23 cellular contexts compared by ENCODE assay signal in the genomic region with DNA sequence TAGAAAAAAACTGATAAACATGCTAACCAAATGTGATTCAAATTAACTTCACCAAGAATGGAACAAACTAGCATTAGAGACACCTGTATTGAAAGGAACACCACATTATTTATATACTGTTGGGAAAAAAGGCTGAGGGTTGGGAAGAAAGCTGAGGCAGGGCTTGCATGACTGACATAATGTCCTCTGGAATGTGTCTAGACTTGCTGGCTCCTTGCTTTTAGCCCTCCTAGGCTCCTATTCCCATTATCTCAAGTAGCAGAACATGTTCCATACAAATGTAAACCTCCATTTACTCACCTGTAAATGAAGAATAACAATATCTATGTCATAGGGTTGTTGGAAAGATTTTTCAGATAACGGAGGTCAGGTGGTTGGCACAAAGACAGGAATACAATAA. TPM values are rescaled to one million over a fixed set of nuclear protein-coding genes. Genes with fewer than 3 reads are reported as not detected.
A peak's percentile ranks its signal among the peaks of the same experiment; 100 is the strongest.
DNase-seq lines count a peak whose midpoint lies in the region; ATAC-seq, FAIRE-seq and TF ChIP-seq lines count a peak whose summit lies in the region.
"Had no signal": no experiment of that assay in that cellular context is flagged by ENCODE, and none has a peak within 500 bp of the region (broad histone marks: within the 10 kb centered on the region; RNA-seq: fewer than 3 reads in every experiment).

No MANE protein-coding gene starts in this region.

- peak in 2 of 4 donors; percentile 20 to 37 for TF ChIP-seq POLR2A in upper lobe of left lung (IDR thresholded peaks at IDR 0.05)

- peak overlapping the region; percentile 93 for H3K27ac Mint-ChIP-seq in mesothelial cell of epicardium
- H3K27ac Mint-ChIP-seq: activated B cell treated with CpG ODN at 0.5 μM for 24 hours; activated CD8-positive, alpha-beta T cell treated with anti-CD3 and anti-CD28 coated beads for 36 hours; activated naive CD4-positive, alpha-beta T cell treated with anti-CD3 and anti-CD28 coated beads for 36 hours; B cell had no signal

- H3K4me1 Mint-ChIP-seq in mesothelial cell of epicardium = peaks cover 63% of the 10 kb centered on the region

- no peaks in the 10 kb centered on the region for H3K36me3 ChIP-seq in bronchial epithelial cell (ENCODE audit: control insufficient read depth, insufficient read depth, low read length)
- H3K36me3 ChIP-seq in upper lobe of left lung = no peaks in the 10 kb centered on the region
- H3K36me3 ChIP-seq in MG63 = no peaks in the 10 kb centered on the region
- H3K36me3 ChIP-seq: Peyer's patch had no signal

- no peaks in the 10 kb centered on the region for H3K27me3 ChIP-seq in bronchial epithelial cell (ENCODE audit: control insufficient read depth, insufficient read depth, low read length)
- H3K27me3 ChIP-seq in upper lobe of left lung = peaks cover 0 to 15% (median 3%) of the 10 kb centered on the region in 4 donors
- peaks cover 23% of the 10 kb centered on the region for H3K27me3 ChIP-seq in MG63

- H3K4me3 ChIP-seq in bronchial epithelial cell (ENCODE audit: low read depth, low read length) = no peak overlapping the region
- H3K4me3 ChIP-seq in upper lobe of left lung = peak overlapping the region in 2 of 4 donors; percentile 57 to 61
- H3K4me3 ChIP-seq in MG63 = no peak overlapping the region
- H3K4me3 ChIP-seq: mucosa of descending colon had no signal

- peak overlapping the region; percentile 79 to 94 (median 89) for H3K27ac ChIP-seq in upper lobe of left lung
- H3K27ac ChIP-seq: hepatocyte, Peyer's patch had no signal

- TF ChIP-seq EP300 in upper lobe of left lung (IDR thresholded peaks at IDR 0.05) = no peak

- H3K4me3 Mint-ChIP-seq in mesothelial cell of epicardium = peak overlapping the region; percentile 80
- H3K4me3 Mint-ChIP-seq: activated B cell treated with CpG ODN at 0.5 μM for 24 hours; activated CD8-positive, alpha-beta T cell treated with anti-CD3 and anti-CD28 coated beads for 36 hours; activated naive CD4-positive, alpha-beta T cell treated with anti-CD3 and anti-CD28 coated beads for 36 hours; B cell had no signal

- peaks cover 28% of the 10 kb centered on the region for H3K27me3 Mint-ChIP-seq in mesothelial cell of epicardium (ENCODE audit: low read depth)

- 69 to 75% methylated on average over 1 of the region's 1 CpG for WGBS in upper lobe of left lung, 2 donors

- H3K4me1 ChIP-seq in upper lobe of left lung = peaks cover 0 to 19% (median 8%) of the 10 kb centered on the region in 4 donors
- H3K4me1 ChIP-seq: Peyer's patch had no signal

- H3K36me3 Mint-ChIP-seq in mesothelial cell of epicardium = no peaks in the 10 kb centered on the region

- DNase-seq in NCI-H1417 (lab: John Stamatoyannopoulos, UW) (peak in 2 of 3 experiments; percentile 6 to 10), NCI-H1417 treated with DMSO at 0.1 percent for 48 hours (lab: John Stamatoyannopoulos, UW) (no peak), bronchial epithelial cell (ENCODE audit: low read depth) (peak; percentile 55), mesothelial cell of epicardium (ENCODE audit: low spot score in 2 of 2, unreplicated experiment in 2 of 2) (no peak), upper lobe of left lung (peak in 1 of 2 donors; percentile 24), H4 (ENCODE audit: low spot score) (no peak), MG63 (no peak)
- DNase-seq: 8988T; activated B cell treated with CpG ODN at 0.5 μM for 24 hours; activated CD8-positive, alpha-beta T cell treated with anti-CD3 and anti-CD28 coated beads for 36 hours; activated naive CD4-positive, alpha-beta T cell treated with anti-CD3 and anti-CD28 coated beads for 36 hours; activated T-cell treated with anti-CD3 and anti-CD28 coated beads, Interleukin-2, amount 50 U/mL, for 1 hour; anterior cingulate cortex; COR-L47; mucosa of descending colon; NCI-H2227 treated with DMSO at 0.1 percent for 48 hours; Peyer's patch had no signal

- H3K9me3 ChIP-seq in upper lobe of left lung (no peaks in the 10 kb centered on the region), MG63 (no peaks in the 10 kb centered on the region)
- H3K9me3 ChIP-seq: mucosa of descending colon, Peyer's patch had no signal

- no peaks in the 10 kb centered on the region for H3K9me3 Mint-ChIP-seq in mesothelial cell of epicardium
- H3K9me3 Mint-ChIP-seq: activated B cell treated with CpG ODN at 0.5 μM for 24 hours; activated CD8-positive, alpha-beta T cell treated with anti-CD3 and anti-CD28 coated beads for 36 hours; activated naive CD4-positive, alpha-beta T cell treated with anti-CD3 and anti-CD28 coated beads for 36 hours had no signal

- FAIRE-seq in bronchial epithelial cell (lab: Jason Lieb, UNC) = no peak
- FAIRE-seq: H54 had no signal

- no peak for ATAC-seq in upper lobe of left lung (ENCODE audit: low FRiP score in 2 of 2)
- no peak for ATAC-seq in HG02610 (IDR thresholded peaks at IDR 0.05; ENCODE audit: unreplicated experiment)
- ATAC-seq: activated CD8-positive, alpha-beta T cell treated with anti-CD3 and anti-CD28 coated beads for 36 hours; mucosa of descending colon had no signal

- TF ChIP-seq CTCF in bronchial epithelial cell (IDR thresholded peaks at IDR 0.05; ENCODE audit: insufficient read depth, low read length, severe bottlenecking) = no peak
- TF ChIP-seq CTCF in mesothelial cell of epicardium (IDR thresholded peaks at IDR 0.05; ENCODE audit: unreplicated experiment) = no peak
- TF ChIP-seq CTCF in upper lobe of left lung (IDR thresholded peaks at IDR 0.05) = no peak

RNA-seq across cellular contexts. Expression of a gene that starts 0.9 kb away (rescaled TPM):
- total RNA-seq in bronchial epithelial cell (0.26 and 0.38 TPM in 2 replicates), mesothelial cell of epicardium (13.0 to 13.2 TPM (median 13.0 TPM) in 3 replicates), upper lobe of left lung (100 to 1,000 TPM in 2 of 6 donors, 10 to 100 TPM in 4; 20.1 to 131 (median 55.2) TPM)
- total RNA-seq in H4 (2014; rRNA removed; shearing (Covaris generic)) = 0.48 TPM in 1 of 2 replicates, not detected in the other
- not detected in 2 replicates for total RNA-seq in MG63 (2014; rRNA removed; shearing (Covaris generic); ENCODE audit: low replicate concordance)
- total RNA-seq: activated B cell treated with CpG ODN at 0.5 μM for 24 hours; activated CD8-positive, alpha-beta T cell treated with anti-CD3 and anti-CD28 coated beads for 36 hours; activated naive CD4-positive, alpha-beta T cell treated with anti-CD3 and anti-CD28 coated beads for 36 hours; B cell; LHCN-M2; T-helper 2 cell treated with Interferon-gamma antibody and Interleukin-4, amounts not matched to agents 100 ng/mL and 5 ng/mL, for 36 hours had no signal

RNA-seq across cellular contexts. Expression of a gene that starts 55.0 kb away (rescaled TPM):
- total RNA-seq in bronchial epithelial cell (8.7 and 10.2 TPM in 2 replicates), mesothelial cell of epicardium (24.4 to 28.0 TPM (median 25.9 TPM) in 3 replicates), upper lobe of left lung (100 to 1,000 TPM in 1 of 6 donors, 10 to 100 TPM in 5; 26.7 to 164 (median 46.7) TPM)
- 2.3 and 5.4 TPM in 2 replicates for total RNA-seq in H4 (2014; rRNA removed; shearing (Covaris generic))
- total RNA-seq in MG63 (2014; rRNA removed; shearing (Covaris generic); ENCODE audit: low replicate concordance) = 1.7 and 3.5 TPM in 2 replicates

Comparison
In these comparisons a context has a peak if more than half of its experiments do, and no peak if none do; other contexts are left out.
1. DNase-seq: peak in NCI-H1417 (2 of 3) and bronchial epithelial cell (single experiment); none in NCI-H1417 treated with DMSO at 0.1 percent for 48 hours (single experiment), mesothelial cell of epicardium (0 of 2), H4 (single experiment) and MG63 (single experiment).